Comparison of ENCODE assay signal across 8 cellular contexts in genomic region chr6:137722749-137723272, GRCh38.
DNase-seq lines count a peak whose midpoint lies in the region; ATAC-seq and TF ChIP-seq lines count a peak whose summit lies in the region.
"Had no signal": no experiment of that assay in that cellular context is flagged by ENCODE, and none has a peak within 500 bp of the region (broad histone marks: within the 10 kb centered on the region; RNA-seq: fewer than 3 reads in every experiment).

No MANE protein-coding gene starts in this region.

- peak overlapping the region; percentile 47 for H3K4me3 Mint-ChIP-seq in activated T-helper 1 cell treated with anti-CD3 and anti-CD28 coated beads, Interleukin-12 subunit alpha, Interleukin-12 subunit beta, Interleukin-2, Interleukin-4 antibody, amounts not matched to agents 30 ng/mL and 10 ng/mL and 1 ng/mL, durations not matched to agents 14 hours and 24 hours and 36 hours
- no peak overlapping the region for H3K4me3 Mint-ChIP-seq in nephron

- intact Hi-C loops in activated T-helper 1 cell treated with anti-CD3 and anti-CD28 coated beads, Interleukin-12 subunit alpha, Interleukin-12 subunit beta, Interleukin-2, Interleukin-4 antibody, amounts not matched to agents 30 ng/mL and 10 ng/mL and 1 ng/mL, durations not matched to agents 14 hours and 24 hours and 36 hours (cut with micrococcal nuclease) = loop anchor here (2.0 kb wide), 1 partner anchor 14 kb away; no protein-coding TSS in a partner anchor

- TF ChIP-seq CTCF in GM12865 (IDR thresholded peaks at IDR 0.05; ENCODE audit: insufficient read depth, low read depth, low read length, missing control alignments) = no peak
- TF ChIP-seq CTCF in nephron (IDR thresholded peaks at IDR 0.05; ENCODE audit: unreplicated experiment in 3 of 3) = no peak

- no peaks in the 10 kb centered on the region for H3K9me3 Mint-ChIP-seq in activated T-helper 1 cell treated with anti-CD3 and anti-CD28 coated beads, Interleukin-12 subunit alpha, Interleukin-12 subunit beta, Interleukin-2, Interleukin-4 antibody, amounts not matched to agents 30 ng/mL and 10 ng/mL and 1 ng/mL, durations not matched to agents 14 hours and 24 hours and 36 hours
- no peaks in the 10 kb centered on the region for H3K9me3 Mint-ChIP-seq in nephron

- H3K4me3 ChIP-seq in GM12865 (ENCODE audit: low read depth, low read length) = no peak overlapping the region

- peaks cover 2% of the 10 kb centered on the region for H3K27me3 Mint-ChIP-seq in activated T-helper 1 cell treated with anti-CD3 and anti-CD28 coated beads, Interleukin-12 subunit alpha, Interleukin-12 subunit beta, Interleukin-2, Interleukin-4 antibody, amounts not matched to agents 30 ng/mL and 10 ng/mL and 1 ng/mL, durations not matched to agents 14 hours and 24 hours and 36 hours (ENCODE audit: insufficient read depth)
- no peaks in the 10 kb centered on the region for H3K27me3 Mint-ChIP-seq in nephron (ENCODE audit: low read depth)

- ATAC-seq in HG02610 (IDR thresholded peaks at IDR 0.05; ENCODE audit: unreplicated experiment) (peak; percentile 77), SK-N-SH treated with all-trans-retinoic acid at 6 μM for 48 hours (no peak), esophagus mucosa (no peak)

- DNase-seq in GM12865 (ENCODE audit: low read depth) (peak; percentile 79), NCI-H526 treated with DMSO at 0.1 percent for 48 hours (lab: John Stamatoyannopoulos, UW) (no peak)
- no peak for DNase-seq in activated T-helper 1 cell treated with anti-CD3 and anti-CD28 coated beads, Interleukin-12 subunit alpha, Interleukin-12 subunit beta, Interleukin-2, Interleukin-4 antibody, amounts not matched to agents 30 ng/mL and 10 ng/mL and 1 ng/mL, durations not matched to agents 14 hours and 24 hours and 36 hours (ENCODE audit: low spot score)
- DNase-seq: activated naive CD4-positive, alpha-beta T cell treated with anti-CD3 and anti-CD28 coated beads, Interleukin-2, amount 50 U/mL, for 16 hours had no signal

- peaks cover 34% of the 10 kb centered on the region for H3K4me1 Mint-ChIP-seq in activated T-helper 1 cell treated with anti-CD3 and anti-CD28 coated beads, Interleukin-12 subunit alpha, Interleukin-12 subunit beta, Interleukin-2, Interleukin-4 antibody, amounts not matched to agents 30 ng/mL and 10 ng/mL and 1 ng/mL, durations not matched to agents 14 hours and 24 hours and 36 hours (ENCODE audit: low read depth)
- H3K4me1 Mint-ChIP-seq in nephron = peaks cover 18% of the 10 kb centered on the region

- H3K27ac Mint-ChIP-seq in activated T-helper 1 cell treated with anti-CD3 and anti-CD28 coated beads, Interleukin-12 subunit alpha, Interleukin-12 subunit beta, Interleukin-2, Interleukin-4 antibody, amounts not matched to agents 30 ng/mL and 10 ng/mL and 1 ng/mL, durations not matched to agents 14 hours and 24 hours and 36 hours = peak overlapping the region; percentile 52
- H3K27ac Mint-ChIP-seq in nephron = peak overlapping the region in 2 of 3 experiments; percentile 64 to 65

- H3K36me3 Mint-ChIP-seq in activated T-helper 1 cell treated with anti-CD3 and anti-CD28 coated beads, Interleukin-12 subunit alpha, Interleukin-12 subunit beta, Interleukin-2, Interleukin-4 antibody, amounts not matched to agents 30 ng/mL and 10 ng/mL and 1 ng/mL, durations not matched to agents 14 hours and 24 hours and 36 hours (ENCODE audit: low read depth) = peaks cover 4% of the 10 kb centered on the region
- no peaks in the 10 kb centered on the region for H3K36me3 Mint-ChIP-seq in nephron (ENCODE audit: low read depth)

TF ChIP-seq in SK-N-SH treated with all-trans-retinoic acid at 6 μM for 48 hours, 23 proteins besides CTCF, POLR2A, EP300 and RAD21:
- TF ChIP-seq CREB5 (CRISPR knock-in tag; IDR thresholded peaks at IDR 0.05; ENCODE audit: low read depth) (no peak), ZNF8 (CRISPR knock-in tag; IDR thresholded peaks at IDR 0.05) (no peak), ZFP3 (CRISPR knock-in tag; IDR thresholded peaks at IDR 0.05) (no peak), TSHZ2 (CRISPR knock-in tag; IDR thresholded peaks at IDR 0.05) (no peak), ARNTL (CRISPR knock-in tag; IDR thresholded peaks at IDR 0.05; ENCODE audit: borderline replicate concordance, low read depth) (no peak), BACH2 (CRISPR knock-in tag; IDR thresholded peaks at IDR 0.05; ENCODE audit: borderline replicate concordance) (no peak), OSR1 (CRISPR knock-in tag; IDR thresholded peaks at IDR 0.05) (no peak), ZFP30 (CRISPR knock-in tag; IDR thresholded peaks at IDR 0.05) (no peak), GLIS3 (CRISPR knock-in tag; IDR thresholded peaks at IDR 0.05) (no peak), PATZ1 (CRISPR knock-in tag; IDR thresholded peaks at IDR 0.05; ENCODE audit: borderline replicate concordance) (no peak)
